In the genomic region with DNA sequence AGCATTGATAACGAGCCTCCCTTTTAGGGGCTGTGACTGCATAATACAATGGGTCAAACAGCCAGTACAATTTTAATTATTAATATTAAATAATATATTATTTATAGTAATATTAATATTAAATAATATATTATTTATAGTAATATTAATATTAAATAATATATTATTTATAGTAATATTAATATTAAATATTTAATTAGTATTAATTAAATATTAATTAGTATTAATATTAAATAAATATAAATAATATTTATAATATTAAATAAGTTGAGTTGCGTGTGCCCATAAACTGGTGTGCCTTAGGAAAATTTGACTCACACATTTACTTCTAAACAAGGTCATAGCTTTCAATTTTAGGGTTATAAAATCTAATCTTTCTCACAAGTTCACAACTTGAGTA, we compare ENCODE assay signal across 34 cellular contexts.
"Had no signal": no experiment of that assay in that cellular context is flagged by ENCODE, and none has a peak within 500 bp of the region (broad histone marks: within the 10 kb centered on the region; RNA-seq: fewer than 3 reads in every experiment).

No MANE protein-coding gene starts in this region.

- H3K27me3 ChIP-seq: ascending aorta, breast epithelium, cardiac muscle cell, dorsolateral prefrontal cortex, esophagus muscularis mucosa, foreskin keratinocyte, gastroesophageal sphincter, heart right ventricle had no signal

- H3K27me3 Mint-ChIP-seq: activated CD4-positive, alpha-beta memory T cell treated with anti-CD3 and anti-CD28 coated beads, Interleukin-2, amount 10 ng/mL, durations not matched to agents 7 days and 5 days; activated CD4-positive, alpha-beta T cell treated with anti-CD3 and anti-CD28 coated beads, Interleukin-2, amount 10 ng/mL, durations not matched to agents 7 days and 5 days; activated naive CD4-positive, alpha-beta T cell treated with anti-CD3 and anti-CD28 coated beads, Interleukin-2, amount 10 ng/mL, durations not matched to agents 7 days and 5 days; activated naive CD8-positive, alpha-beta T cell treated with anti-CD3 and anti-CD28 coated beads, Interleukin-2, amount 10 ng/mL, durations not matched to agents 7 days and 5 days; activated T-cell treated with anti-CD3 and anti-CD28 coated beads, Interleukin-2, amount 50 U/mL, for 24 hours; brain; dendritic cell treated with granulocyte-macrophage colony-stimulating factor and Interleukin-4, amounts not matched to agents 40 ng/mL and 50 ng/mL, for 4 days; T-helper 17 cell had no signal

- H3K4me3 ChIP-seq: ascending aorta, breast epithelium, cardiac muscle cell, coronary artery, dorsolateral prefrontal cortex, esophagus muscularis mucosa, gastroesophageal sphincter, heart right ventricle had no signal

- H3K4me1 ChIP-seq: ascending aorta, breast epithelium, foreskin keratinocyte, heart right ventricle had no signal

- H3K9me3 Mint-ChIP-seq: T-helper 2 cell treated with Interferon-gamma antibody and Interleukin-4, amounts not matched to agents 5 μg/mL and 100 μg/mL, for 36 hours had no signal

- H3K27ac ChIP-seq: ascending aorta, breast epithelium, cardiac muscle cell, coronary artery, dorsolateral prefrontal cortex, esophagus muscularis mucosa, foreskin keratinocyte, gastroesophageal sphincter, heart right ventricle had no signal

- H3K27ac Mint-ChIP-seq: activated CD4-positive, alpha-beta memory T cell treated with anti-CD3 and anti-CD28 coated beads, Interleukin-2, amount 10 ng/mL, durations not matched to agents 7 days and 5 days; activated CD4-positive, alpha-beta T cell treated with anti-CD3 and anti-CD28 coated beads, Interleukin-2, amount 10 ng/mL, durations not matched to agents 7 days and 5 days; activated naive CD4-positive, alpha-beta T cell treated with anti-CD3 and anti-CD28 coated beads, Interleukin-2, amount 10 ng/mL, durations not matched to agents 7 days and 5 days; activated naive CD4-positive, alpha-beta T cell treated with anti-CD3 and anti-CD28 coated beads, Interleukin-2, amount 50 U/mL, for 72 hours; activated naive CD8-positive, alpha-beta T cell treated with anti-CD3 and anti-CD28 coated beads, Interleukin-2, amount 10 ng/mL, durations not matched to agents 7 days and 5 days; activated T-cell treated with anti-CD3 and anti-CD28 coated beads, Interleukin-2, amount 50 U/mL, for 24 hours; activated T-cell treated with anti-CD3 and anti-CD28 coated beads, Interleukin-2, amount 50 U/mL, for 72 hours; brain; dendritic cell treated with granulocyte-macrophage colony-stimulating factor and Interleukin-4, amounts not matched to agents 40 ng/mL and 50 ng/mL, for 4 days; endodermal cell; T-helper 17 cell; T-helper 2 cell treated with Interferon-gamma antibody and Interleukin-4, amounts not matched to agents 5 μg/mL and 100 μg/mL, for 36 hours had no signal

- H3K36me3 ChIP-seq: ascending aorta, breast epithelium, cardiac muscle cell, esophagus muscularis mucosa, gastroesophageal sphincter, heart right ventricle had no signal

- H3K4me3 Mint-ChIP-seq: activated CD4-positive, alpha-beta memory T cell treated with anti-CD3 and anti-CD28 coated beads, Interleukin-2, amount 10 ng/mL, durations not matched to agents 7 days and 5 days; activated CD4-positive, alpha-beta T cell treated with anti-CD3 and anti-CD28 coated beads, Interleukin-2, amount 10 ng/mL, durations not matched to agents 7 days and 5 days; activated naive CD4-positive, alpha-beta T cell treated with anti-CD3 and anti-CD28 coated beads, Interleukin-2, amount 10 ng/mL, durations not matched to agents 7 days and 5 days; activated naive CD8-positive, alpha-beta T cell treated with anti-CD3 and anti-CD28 coated beads, Interleukin-2, amount 10 ng/mL, durations not matched to agents 7 days and 5 days; activated T-cell treated with anti-CD3 and anti-CD28 coated beads, Interleukin-2, amount 50 U/mL, for 24 hours; activated T-cell treated with anti-CD3 and anti-CD28 coated beads, Interleukin-2, amount 50 U/mL, for 72 hours; brain; dendritic cell treated with granulocyte-macrophage colony-stimulating factor and Interleukin-4, amounts not matched to agents 40 ng/mL and 50 ng/mL, for 4 days; endodermal cell; T-helper 17 cell; T-helper 2 cell treated with Interferon-gamma antibody and Interleukin-4, amounts not matched to agents 5 μg/mL and 100 μg/mL, for 36 hours had no signal

- ATAC-seq: activated naive CD4-positive, alpha-beta T cell treated with anti-CD3 and anti-CD28 coated beads, Interleukin-2, amount 50 U/mL, for 72 hours; activated T-cell treated with anti-CD3 and anti-CD28 coated beads, Interleukin-2, amount 50 U/mL, for 72 hours; foreskin keratinocyte; gastroesophageal sphincter; heart right ventricle; T-helper 17 cell had no signal

- H3K36me3 Mint-ChIP-seq: activated naive CD4-positive, alpha-beta T cell treated with anti-CD3 and anti-CD28 coated beads, Interleukin-2, amount 10 ng/mL, durations not matched to agents 7 days and 5 days; activated naive CD4-positive, alpha-beta T cell treated with anti-CD3 and anti-CD28 coated beads, Interleukin-2, amount 50 U/mL, for 72 hours; activated naive CD8-positive, alpha-beta T cell treated with anti-CD3 and anti-CD28 coated beads, Interleukin-2, amount 10 ng/mL, durations not matched to agents 7 days and 5 days; brain had no signal

- DNase-seq: activated CD4-positive, alpha-beta memory T cell treated with anti-CD3 and anti-CD28 coated beads, Interleukin-2, amount 10 ng/mL, durations not matched to agents 7 days and 5 days; activated CD4-positive, alpha-beta T cell treated with anti-CD3 and anti-CD28 coated beads for 1 hour; activated CD4-positive, alpha-beta T cell treated with anti-CD3 and anti-CD28 coated beads for 4 hours; activated CD4-positive, alpha-beta T cell treated with anti-CD3 and anti-CD28 coated beads, Interleukin-2, amount 10 ng/mL, durations not matched to agents 7 days and 5 days; activated CD4-positive, alpha-beta T cell treated with anti-CD3 and anti-CD28 coated beads, Interleukin-2, amount 50 U/mL, for 4 hours; activated CD8-positive, alpha-beta memory T cell treated with anti-CD3 and anti-CD28 coated beads, Interleukin-2, amount 50 U/mL, for 48 hours; activated gamma-delta T cell; activated naive CD4-positive, alpha-beta T cell; activated naive CD4-positive, alpha-beta T cell treated with anti-CD3 and anti-CD28 coated beads, Interleukin-2, amount 10 ng/mL, durations not matched to agents 7 days and 5 days; activated naive CD8-positive, alpha-beta T cell treated with anti-CD3 and anti-CD28 coated beads, Interleukin-2, amount 10 ng/mL, durations not matched to agents 7 days and 5 days; activated T-cell treated with anti-CD3 and anti-CD28 coated beads for 4 hours; activated T-cell treated with anti-CD3 and anti-CD28 coated beads, Interleukin-2, amount 50 U/mL, for 24 hours; activated T-cell treated with anti-CD3 and anti-CD28 coated beads, Interleukin-2, amount 50 U/mL, for 72 hours; central memory CD4-positive, alpha-beta T cell; cerebellar nuclear complex; dorsolateral prefrontal cortex; effector memory CD4-positive, alpha-beta T cell; endodermal cell; erythroblast; foreskin keratinocyte; heart right ventricle; T-helper 1 cell; T-helper 17 cell; T1000 had no signal

- H3K9me3 ChIP-seq: ascending aorta, gastroesophageal sphincter had no signal

- H3K4me1 Mint-ChIP-seq: activated CD4-positive, alpha-beta memory T cell treated with anti-CD3 and anti-CD28 coated beads, Interleukin-2, amount 10 ng/mL, durations not matched to agents 7 days and 5 days; activated CD4-positive, alpha-beta T cell treated with anti-CD3 and anti-CD28 coated beads, Interleukin-2, amount 10 ng/mL, durations not matched to agents 7 days and 5 days; activated naive CD4-positive, alpha-beta T cell treated with anti-CD3 and anti-CD28 coated beads, Interleukin-2, amount 10 ng/mL, durations not matched to agents 7 days and 5 days; activated naive CD8-positive, alpha-beta T cell treated with anti-CD3 and anti-CD28 coated beads, Interleukin-2, amount 10 ng/mL, durations not matched to agents 7 days and 5 days; T-helper 17 cell had no signal
